Comparison of ENCODE assay signal across 22 cellular contexts in genomic region chr20:57791946-57792328, GRCh38.
DNase-seq lines count a peak whose midpoint lies in the region; ATAC-seq, FAIRE-seq and TF ChIP-seq lines count a peak whose summit lies in the region.
"Had no signal": no experiment of that assay in that cellular context is flagged by ENCODE, and none has a peak within 500 bp of the region (broad histone marks: within the 10 kb centered on the region; RNA-seq: fewer than 3 reads in every experiment).

No MANE protein-coding gene starts in this region.

- no peaks in the 10 kb centered on the region for H3K36me3 ChIP-seq in prostate gland
- H3K36me3 ChIP-seq: neutrophil had no signal

- no peaks in the 10 kb centered on the region for H3K36me3 Mint-ChIP-seq in endothelial cell (ENCODE audit: low read depth, unreplicated experiment)

- FAIRE-seq in RCC 7860 (lab: Jason Lieb, UNC), result peak; percentile 28
- FAIRE-seq: GM19239 had no signal

- no peaks in the 10 kb centered on the region for H3K9me3 Mint-ChIP-seq in endothelial cell (ENCODE audit: unreplicated experiment)

- peaks cover 30% of the 10 kb centered on the region for H3K4me1 Mint-ChIP-seq in endothelial cell (ENCODE audit: unreplicated experiment)

- H3K4me3 ChIP-seq in prostate gland, result no peak overlapping the region
- H3K4me3 ChIP-seq: coronary artery, lung had no signal

- H3K9me3 ChIP-seq in prostate gland, result no peaks in the 10 kb centered on the region
- H3K9me3 ChIP-seq: Caco-2, neutrophil had no signal

- peak; percentile 15 for DNase-seq in DMS153 (lab: John Stamatoyannopoulos, UW)
- DNase-seq in RCC 7860 (ENCODE audit: low spot score), result peak; percentile 55
- DNase-seq in endothelial cell (ENCODE audit: low spot score), result no peak
- no peak for DNase-seq in prostate gland (ENCODE audit: low spot score)
- no peak for DNase-seq in NCI-H510A treated with DMSO at 0.1 percent for 48 hours (lab: John Stamatoyannopoulos, UW)
- no peak for DNase-seq in dedifferentiated amniotic fluid mesenchymal stem cell (ENCODE audit: extremely low spot score)
- DNase-seq: activated CD8-positive, alpha-beta T cell treated with anti-CD3 and anti-CD28 coated beads, Interleukin-2, amount 10 ng/mL, durations not matched to agents 7 days and 5 days; activated naive CD4-positive, alpha-beta T cell; GOT3; hippocampal formation; NCI-H2081; NCI-H446; stimulated activated CD4-positive, alpha-beta T cell treated with anti-CD3 and anti-CD28 coated beads, Interleukin-4, amount 100 ng/mL, for 1 hour; stimulated activated naive CD8-positive, alpha-beta T cell treated with anti-CD3 and anti-CD28 coated beads, Interleukin-15, Interleukin-2, amounts not matched to agents 100 U/mL and 50 U/mL, for 24 hours; T-helper 9 cell had no signal

- WGBS in prostate gland, result 61% methylated on average over 9 of the region's 9 CpGs

- intact Hi-C loops in prostate gland (cut with DNase I), result no loop called here

- H3K27me3 Mint-ChIP-seq in endothelial cell (ENCODE audit: unreplicated experiment), result no peaks in the 10 kb centered on the region

- H3K27me3 ChIP-seq in prostate gland (replicated peaks; ENCODE audit: insufficient read depth), result no peaks in the 10 kb centered on the region
- H3K27me3 ChIP-seq: neutrophil had no signal

- H3K27ac Mint-ChIP-seq in endothelial cell (ENCODE audit: unreplicated experiment), result peak overlapping the region; percentile 10
- H3K27ac Mint-ChIP-seq: activated CD8-positive, alpha-beta T cell treated with anti-CD3 and anti-CD28 coated beads, Interleukin-2, amount 10 ng/mL, durations not matched to agents 7 days and 5 days had no signal

- peaks cover 3% of the 10 kb centered on the region for H3K4me1 ChIP-seq in prostate gland (replicated peaks)

- ATAC-seq in GM19395 (IDR thresholded peaks at IDR 0.05; ENCODE audit: unreplicated experiment), result no peak
- ATAC-seq: activated CD4-positive, CD25-positive, alpha-beta regulatory T cell treated with anti-CD3 and anti-CD28 coated beads, Interleukin-2, amount 50 U/mL, for 24 hours; activated CD8-positive, alpha-beta T cell treated with anti-CD3 and anti-CD28 coated beads, Interleukin-2, amount 10 ng/mL, durations not matched to agents 7 days and 5 days; stimulated activated naive CD8-positive, alpha-beta T cell treated with anti-CD3 and anti-CD28 coated beads, Interleukin-15, Interleukin-2, amounts not matched to agents 100 U/mL and 50 U/mL, for 24 hours had no signal

- no peak for TF ChIP-seq CTCF in endothelial cell (IDR thresholded peaks at IDR 0.05; ENCODE audit: unreplicated experiment)
- TF ChIP-seq CTCF in prostate gland (IDR thresholded peaks at IDR 0.05), result no peak

- H3K4me3 Mint-ChIP-seq in endothelial cell (ENCODE audit: unreplicated experiment), result no peak overlapping the region
- H3K4me3 Mint-ChIP-seq: activated CD8-positive, alpha-beta T cell treated with anti-CD3 and anti-CD28 coated beads, Interleukin-2, amount 10 ng/mL, durations not matched to agents 7 days and 5 days had no signal

- peak overlapping the region; percentile 52 to 77 for H3K27ac ChIP-seq in prostate gland
- H3K27ac ChIP-seq: coronary artery, neutrophil had no signal

- TF ChIP-seq POLR2A in prostate gland (IDR thresholded peaks at IDR 0.05), result no peak

Comparison
In these comparisons a context has a peak if more than half of its experiments do, and no peak if none do; other contexts are left out.
1. DNase-seq: peak in DMS153 (single experiment) and RCC 7860 (single experiment); none in endothelial cell (single experiment), prostate gland (single experiment), NCI-H510A treated with DMSO at 0.1 percent for 48 hours (single experiment) and dedifferentiated amniotic fluid mesenchymal stem cell (single experiment).